ENCODE assay signal across 8 cellular contexts in genomic region chr2:119223521-119224390, GRCh38. TPM values are rescaled to one million over a fixed set of nuclear protein-coding genes. Genes with fewer than 3 reads are reported as not detected.
A peak's percentile ranks its signal among the peaks of the same experiment; 100 is the strongest.
DNase-seq lines count a peak whose midpoint lies in the region; ATAC-seq and TF ChIP-seq lines count a peak whose summit lies in the region.

STEAP3 (plus strand) TSS chr2:119223834; CDS start chr2:119231013, 7,179 bp downstream.

- H3K9me3 Mint-ChIP-seq in neural progenitor cell: no peaks in the 10 kb centered on the region

- H3K36me3 Mint-ChIP-seq in neural progenitor cell: no peaks in the 10 kb centered on the region

- H3K9me3 ChIP-seq in neural progenitor cell (ENCODE audit: low read depth): no peaks in the 10 kb centered on the region

- H3K27me3 ChIP-seq in neural progenitor cell: peaks cover 51% of the 10 kb centered on the region

- peak within 1 kb of the TSS; percentile 97 for H2AFZ ChIP-seq in neural progenitor cell (replicated peaks)

- H3K4me2 ChIP-seq in neural progenitor cell: peak within 1 kb of the TSS; percentile 99

- H3F3A ChIP-seq in neural progenitor cell (ENCODE audit: low read depth): peaks cover 13% of the 10 kb centered on the region

- TF ChIP-seq CTCF in VCaP (conservative IDR thresholded peaks at IDR 0.05) (no peak), neural progenitor cell (IDR thresholded peaks at IDR 0.05) (no peak)

- ATAC-seq in GM18499 (IDR thresholded peaks at IDR 0.05; ENCODE audit: insufficient read depth, unreplicated experiment): peak; percentile 52
- ATAC-seq in HG02642 (IDR thresholded peaks at IDR 0.05; ENCODE audit: poor library complexity, unreplicated experiment): peak; percentile 84

- H3K27me3 Mint-ChIP-seq in neural progenitor cell (ENCODE audit: insufficient read depth, low read depth): peaks cover 37% of the 10 kb centered on the region

- H3K4me3 Mint-ChIP-seq in neural progenitor cell: peak within 1 kb of the TSS; percentile 77

- H3K27ac Mint-ChIP-seq in neural progenitor cell: no peak within 1 kb of the TSS

- H3K36me3 ChIP-seq in neural progenitor cell: no peaks in the 10 kb centered on the region

- H3K4me1 Mint-ChIP-seq in neural progenitor cell: peaks cover 3% of the 10 kb centered on the region

- no peaks in the 10 kb centered on the region for H4K20me1 ChIP-seq in neural progenitor cell (ENCODE audit: low read depth)

- peak within 1 kb of the TSS; percentile 73; the same call in 1 of the 2 replicates for H3K27ac ChIP-seq in VCaP
- no peak within 1 kb of the TSS for H3K27ac ChIP-seq in neural progenitor cell

- H3K4me3 ChIP-seq in neural progenitor cell: peak within 1 kb of the TSS; percentile 70

- DNase-seq in AG20443 (ENCODE audit: low spot score) (peak; percentile 93), MV-4-11 (lab: John Stamatoyannopoulos, UW) (peak; percentile 47), globus pallidus (ENCODE audit: low spot score) (peak; percentile 29), neural progenitor cell (ENCODE audit: low spot score) (peak; percentile 91)
- DNase-seq in activated CD4-positive, CD25-positive, alpha-beta regulatory T cell (lab: John Stamatoyannopoulos, UW): no peak

- no peak within 1 kb of the TSS for H3K9ac ChIP-seq in neural progenitor cell

- H3K79me2 ChIP-seq in neural progenitor cell (ENCODE audit: low read depth): no peaks in the 10 kb centered on the region

- peaks cover 16% of the 10 kb centered on the region for H3K4me1 ChIP-seq in neural progenitor cell

RNA-seq across cellular contexts. Expression of gene STEAP3, which starts in this region (rescaled TPM):
- 0.30 and 1.2 TPM in 2 replicates for total RNA-seq in neural progenitor cell (ENCODE audit: low replicate concordance)

Comparison
In these comparisons a context has a peak if more than half of its experiments do, and no peak if none do; other contexts are left out.
1. DNase-seq: peak in AG20443 (single experiment), MV-4-11 (single experiment), globus pallidus (single experiment) and neural progenitor cell (single experiment); none in activated CD4-positive, CD25-positive, alpha-beta regulatory T cell (0 of 4).